Comparison of ENCODE assay signal across 31 cellular contexts in genomic region chr1:182127656-182128055, GRCh38.
"Had no signal": no experiment of that assay in that cellular context is flagged by ENCODE, and none has a peak within 500 bp of the region (broad histone marks: within the 10 kb centered on the region; RNA-seq: fewer than 3 reads in every experiment).

No MANE protein-coding gene starts in this region.

- H3K27me3 ChIP-seq: ascending aorta, breast epithelium, dorsolateral prefrontal cortex had no signal

- H3K36me3 ChIP-seq: ascending aorta, breast epithelium, WERI-Rb-1 had no signal

- H3K4me1 Mint-ChIP-seq: activated B cell treated with CpG ODN at 0.5 μM for 24 hours; activated CD4-positive, alpha-beta memory T cell treated with anti-CD3 and anti-CD28 coated beads, Interleukin-2, amount 10 ng/mL, durations not matched to agents 7 days and 5 days; activated naive CD4-positive, alpha-beta T cell treated with anti-CD3 and anti-CD28 coated beads, Interleukin-2, amount 10 ng/mL, durations not matched to agents 7 days and 5 days; activated naive CD8-positive, alpha-beta T cell treated with anti-CD3 and anti-CD28 coated beads, Interleukin-2, amount 10 ng/mL, durations not matched to agents 7 days and 5 days; central memory CD8-positive, alpha-beta T cell had no signal

- FAIRE-seq: frontal cortex had no signal

- H3K9me3 Mint-ChIP-seq: activated B cell treated with CpG ODN at 0.5 μM for 24 hours; activated naive CD4-positive, alpha-beta T cell treated with anti-CD3 and anti-CD28 coated beads, Interleukin-2, amount 10 ng/mL, durations not matched to agents 7 days and 5 days; activated naive CD4-positive, alpha-beta T cell treated with anti-CD3 and anti-CD28 coated beads, Interleukin-2, amount 50 U/mL, for 72 hours; activated naive CD8-positive, alpha-beta T cell treated with anti-CD3 and anti-CD28 coated beads, Interleukin-2, amount 10 ng/mL, durations not matched to agents 7 days and 5 days; activated T-cell treated with anti-CD3 and anti-CD28 coated beads, Interleukin-2, amount 50 U/mL, for 24 hours; activated T-cell treated with anti-CD3 and anti-CD28 coated beads, Interleukin-2, amount 50 U/mL, for 72 hours; central memory CD8-positive, alpha-beta T cell; dendritic cell treated with granulocyte-macrophage colony-stimulating factor and Interleukin-4, amounts not matched to agents 40 ng/mL and 50 ng/mL, for 4 days; endodermal cell had no signal

- H3K4me3 ChIP-seq: ascending aorta, breast epithelium, coronary artery, dorsolateral prefrontal cortex had no signal

- H3K27ac Mint-ChIP-seq: activated B cell treated with CpG ODN at 0.5 μM for 24 hours; activated CD4-positive, alpha-beta memory T cell treated with anti-CD3 and anti-CD28 coated beads, Interleukin-2, amount 10 ng/mL, durations not matched to agents 7 days and 5 days; activated naive CD4-positive, alpha-beta T cell treated with anti-CD3 and anti-CD28 coated beads, Interleukin-2, amount 10 ng/mL, durations not matched to agents 7 days and 5 days; activated naive CD4-positive, alpha-beta T cell treated with anti-CD3 and anti-CD28 coated beads, Interleukin-2, amount 50 U/mL, for 72 hours; activated naive CD8-positive, alpha-beta T cell treated with anti-CD3 and anti-CD28 coated beads, Interleukin-2, amount 10 ng/mL, durations not matched to agents 7 days and 5 days; activated T-cell treated with anti-CD3 and anti-CD28 coated beads, Interleukin-2, amount 50 U/mL, for 24 hours; activated T-cell treated with anti-CD3 and anti-CD28 coated beads, Interleukin-2, amount 50 U/mL, for 72 hours; brain; dendritic cell treated with granulocyte-macrophage colony-stimulating factor and Interleukin-4, amounts not matched to agents 40 ng/mL and 50 ng/mL, for 4 days; endodermal cell; T-helper 17 cell; T-helper 2 cell treated with Interferon-gamma antibody and Interleukin-4, amounts not matched to agents 5 μg/mL and 100 μg/mL, for 36 hours had no signal

- H3K36me3 Mint-ChIP-seq: activated naive CD4-positive, alpha-beta T cell treated with anti-CD3 and anti-CD28 coated beads, Interleukin-2, amount 10 ng/mL, durations not matched to agents 7 days and 5 days; activated naive CD4-positive, alpha-beta T cell treated with anti-CD3 and anti-CD28 coated beads, Interleukin-2, amount 50 U/mL, for 72 hours; activated naive CD8-positive, alpha-beta T cell treated with anti-CD3 and anti-CD28 coated beads, Interleukin-2, amount 10 ng/mL, durations not matched to agents 7 days and 5 days; brain had no signal

- H3K9me3 ChIP-seq: ascending aorta, breast epithelium had no signal

- H3K4me3 Mint-ChIP-seq: activated B cell treated with CpG ODN at 0.5 μM for 24 hours; activated CD4-positive, alpha-beta memory T cell treated with anti-CD3 and anti-CD28 coated beads, Interleukin-2, amount 10 ng/mL, durations not matched to agents 7 days and 5 days; activated naive CD4-positive, alpha-beta T cell treated with anti-CD3 and anti-CD28 coated beads, Interleukin-2, amount 10 ng/mL, durations not matched to agents 7 days and 5 days; activated naive CD8-positive, alpha-beta T cell treated with anti-CD3 and anti-CD28 coated beads, Interleukin-2, amount 10 ng/mL, durations not matched to agents 7 days and 5 days; activated T-cell treated with anti-CD3 and anti-CD28 coated beads, Interleukin-2, amount 50 U/mL, for 24 hours; activated T-cell treated with anti-CD3 and anti-CD28 coated beads, Interleukin-2, amount 50 U/mL, for 72 hours; brain; central memory CD8-positive, alpha-beta T cell; dendritic cell treated with granulocyte-macrophage colony-stimulating factor and Interleukin-4, amounts not matched to agents 40 ng/mL and 50 ng/mL, for 4 days; endodermal cell; T-helper 17 cell; T-helper 2 cell treated with Interferon-gamma antibody and Interleukin-4, amounts not matched to agents 5 μg/mL and 100 μg/mL, for 36 hours had no signal

- ATAC-seq: activated CD4-positive, CD25-positive, alpha-beta regulatory T cell treated with anti-CD3 and anti-CD28 coated beads, Interleukin-2, amount 50 U/mL, for 24 hours; activated naive CD4-positive, alpha-beta T cell treated with anti-CD3 and anti-CD28 coated beads, Interleukin-2, amount 50 U/mL, for 72 hours; activated T-cell treated with anti-CD3 and anti-CD28 coated beads, Interleukin-2, amount 50 U/mL, for 72 hours; esophagus mucosa; T-helper 17 cell had no signal

- DNase-seq: activated B cell treated with CpG ODN at 0.5 μM for 24 hours; activated CD4-positive, alpha-beta memory T cell treated with anti-CD3 and anti-CD28 coated beads, Interleukin-2, amount 10 ng/mL, durations not matched to agents 7 days and 5 days; activated CD4-positive, alpha-beta T cell treated with anti-CD3 and anti-CD28 coated beads for 48 hours; activated CD4-positive, alpha-beta T cell treated with anti-CD3 and anti-CD28 coated beads, Interleukin-2, amount 50 U/mL, for 4 hours; activated CD8-positive, alpha-beta memory T cell treated with anti-CD3 and anti-CD28 coated beads, Interleukin-2, amount 50 U/mL, for 48 hours; activated gamma-delta T cell; activated naive CD4-positive, alpha-beta T cell; activated naive CD4-positive, alpha-beta T cell treated with anti-CD3 and anti-CD28 coated beads, Interleukin-2, amount 10 ng/mL, durations not matched to agents 7 days and 5 days; activated naive CD8-positive, alpha-beta T cell treated with anti-CD3 and anti-CD28 coated beads, Interleukin-2, amount 10 ng/mL, durations not matched to agents 7 days and 5 days; activated T-cell treated with anti-CD3 and anti-CD28 coated beads for 4 hours; activated T-cell treated with anti-CD3 and anti-CD28 coated beads, Interleukin-2, amount 50 U/mL, for 24 hours; activated T-cell treated with anti-CD3 and anti-CD28 coated beads, Interleukin-2, amount 50 U/mL, for 72 hours; dorsolateral prefrontal cortex; effector memory CD4-positive, alpha-beta T cell; endodermal cell; foreskin fibroblast; T-helper 1 cell; T-helper 17 cell; T1000; WERI-Rb-1 had no signal
